In genomic region chr16:13352796-13353195, GRCh38 we compare ENCODE assay signal across 5 cellular contexts.
DNase-seq lines count a peak whose midpoint lies in the region; ATAC-seq and TF ChIP-seq lines count a peak whose summit lies in the region.
"Not testable (repeated sequence)": the region's sequence is repeated elsewhere in the genome, so short reads cannot be mapped to it uniquely, and the experiment has no call there.

No MANE protein-coding gene starts in this region.

- peak overlapping the region; percentile 42 for H3K56ac ChIP-seq in mesendoderm (ENCODE audit: low read length)

- not testable (repeated sequence) for H2BK120ac ChIP-seq in mesendoderm (ENCODE audit: low read depth, low read length)

- peaks cover 38% of the 10 kb centered on the region for H3K4me1 Mint-ChIP-seq in GM23338
- peaks cover 42% of the 10 kb centered on the region for H3K4me1 Mint-ChIP-seq in endodermal cell

- H2BK5ac ChIP-seq in mesendoderm (ENCODE audit: low read length), result not testable (repeated sequence)

- H3K36me3 ChIP-seq in GM23338 (ENCODE audit: insufficient read depth) (peaks cover 44% of the 10 kb centered on the region; the same call in 1 of the 2 replicates), HUES48 (ENCODE audit: control insufficient read depth, insufficient read depth, low read length) (peaks cover 17% of the 10 kb centered on the region), HUES64 (ENCODE audit: insufficient read depth, low read length) (peaks cover 19% of the 10 kb centered on the region)
- H3K36me3 ChIP-seq in endodermal cell (ENCODE audit: control insufficient read depth, insufficient read depth, low read length); mesendoderm (ENCODE audit: control insufficient read depth, insufficient read depth, low read length): not testable (repeated sequence)

- H3K27me3 Mint-ChIP-seq in GM23338 (ENCODE audit: insufficient read depth, low read depth, poor library complexity), result peaks cover 12% of the 10 kb centered on the region
- not testable (repeated sequence) for H3K27me3 Mint-ChIP-seq in endodermal cell (ENCODE audit: insufficient read depth)

- H2AFZ ChIP-seq in GM23338, result not testable (repeated sequence)

- not testable (repeated sequence) for H3K9ac ChIP-seq in HUES48 (ENCODE audit: low read depth, low read length); HUES64 (ENCODE audit: low read depth, low read length); endodermal cell (ENCODE audit: extremely low read depth, low read length, poor library complexity, severe bottlenecking); mesendoderm (ENCODE audit: low read length)

- not testable (repeated sequence) for H4K20me1 ChIP-seq in GM23338 (replicated peaks; ENCODE audit: insufficient read depth)

- not testable (repeated sequence) for H3K27ac Mint-ChIP-seq in GM23338, endodermal cell

- H3K9me2 ChIP-seq in GM23338 (ENCODE audit: insufficient read depth), result not testable (repeated sequence)

- peaks cover 16% of the 10 kb centered on the region for H3K4me1 ChIP-seq in GM23338 (ENCODE audit: insufficient read depth)
- H3K4me1 ChIP-seq in HUES48 (ENCODE audit: control insufficient read depth, insufficient read depth, low read length), result peaks cover 29% of the 10 kb centered on the region
- peaks cover 19% of the 10 kb centered on the region for H3K4me1 ChIP-seq in HUES64 (ENCODE audit: insufficient read depth, low read length)
- H3K4me1 ChIP-seq in endodermal cell (ENCODE audit: control insufficient read depth, insufficient read depth, low read length), result peaks cover 21% of the 10 kb centered on the region
- H3K4me1 ChIP-seq in mesendoderm (ENCODE audit: control insufficient read depth, low read depth, low read length), result peaks cover 11% of the 10 kb centered on the region

- not testable (repeated sequence) for H3K79me1 ChIP-seq in mesendoderm (ENCODE audit: low read length)

- H3K23ac ChIP-seq in mesendoderm (ENCODE audit: low read length), result not testable (repeated sequence)

- not testable (repeated sequence) for H2AK5ac ChIP-seq in mesendoderm (ENCODE audit: low read length)

- not testable (repeated sequence) for TF ChIP-seq CTCF in GM23338 (conservative IDR thresholded peaks at IDR 0.05; ENCODE audit: low read depth in 2 of 2); endodermal cell (conservative IDR thresholded peaks at IDR 0.05)

- 10% methylated on average over 7 of the region's 7 CpGs for WGBS in HUES64
- WGBS in endodermal cell (ENCODE audit: insufficient coverage in 1 of 2, insufficient read length in 1 of 2), 2 experiments, result 13 to 40% methylated on average over 5 to 7 of the region's 7 CpGs
- WGBS in mesendoderm (ENCODE audit: extremely low coverage, insufficient coverage, low lambda C conversion rate), result no CpG with 5 or more reads among the region's 7 CpGs

- not testable (repeated sequence) for H4K5ac ChIP-seq in mesendoderm (ENCODE audit: low read length)

- peak overlapping the region; percentile 71 for H3K4me3 ChIP-seq in GM23338
- not testable (repeated sequence) for H3K4me3 ChIP-seq in HUES48 (ENCODE audit: low read depth, low read length); HUES64 (ENCODE audit: low read length); endodermal cell (ENCODE audit: low read length); mesendoderm (ENCODE audit: low read length)

- H3K9me3 Mint-ChIP-seq in GM23338, result peaks cover 12% of the 10 kb centered on the region
- H3K9me3 Mint-ChIP-seq in endodermal cell, result not testable (repeated sequence)

- H3K9me3 ChIP-seq in HUES48 (ENCODE audit: control insufficient read depth, insufficient read depth, low read length); HUES64 (ENCODE audit: insufficient read depth, low read depth, low read length); endodermal cell (ENCODE audit: control insufficient read depth, low read length): not testable (repeated sequence)

- DNase-seq in GM23338 (ENCODE audit: low spot score) (peak; percentile 64), endodermal cell (peak; percentile 62), mesendoderm (peak; percentile 59)

- H3K27me3 ChIP-seq in GM23338 (ENCODE audit: insufficient read depth); HUES48 (ENCODE audit: control insufficient read depth, insufficient read depth, low read length); HUES64 (ENCODE audit: insufficient read depth, low read length); endodermal cell (ENCODE audit: control insufficient read depth, insufficient read depth, low read length, poor library complexity, severe bottlenecking); mesendoderm (ENCODE audit: insufficient read depth, low read length, poor library complexity): not testable (repeated sequence)

- H4K8ac ChIP-seq in mesendoderm (ENCODE audit: low read depth, low read length), result not testable (repeated sequence)

- H3K36me3 Mint-ChIP-seq in GM23338 (ENCODE audit: low read depth), result peaks cover 33% of the 10 kb centered on the region
- not testable (repeated sequence) for H3K36me3 Mint-ChIP-seq in endodermal cell (ENCODE audit: low read depth)

- ATAC-seq in GM23338, result peak; percentile 68

- not testable (repeated sequence) for H2BK15ac ChIP-seq in mesendoderm (replicated peaks; ENCODE audit: low read depth)

- not testable (repeated sequence) for H3K4me3 Mint-ChIP-seq in GM23338, endodermal cell

- H3F3A ChIP-seq in GM23338 (replicated peaks; ENCODE audit: low read depth), result peaks cover 21% of the 10 kb centered on the region

- peak overlapping the region; percentile 86 for H3K4me2 ChIP-seq in GM23338
- H3K4me2 ChIP-seq in mesendoderm (ENCODE audit: low read length), result not testable (repeated sequence)

- H3K79me2 ChIP-seq in GM23338 (replicated peaks; ENCODE audit: insufficient read depth), result peaks cover 35% of the 10 kb centered on the region
- not testable (repeated sequence) for H3K79me2 ChIP-seq in mesendoderm (ENCODE audit: control insufficient read depth, insufficient read depth, low read length)

- peak overlapping the region; percentile 51 for H3K18ac ChIP-seq in mesendoderm (ENCODE audit: low read length)

- H3K4ac ChIP-seq in mesendoderm (ENCODE audit: low read depth, low read length), result not testable (repeated sequence)

- H3K27ac ChIP-seq in GM23338 (ENCODE audit: low read depth), result peak overlapping the region; percentile 96
- H3K27ac ChIP-seq in HUES48 (ENCODE audit: low read depth, low read length), result peak overlapping the region; percentile 75
- peak overlapping the region; percentile 70; the same call in 1 of the 2 replicates for H3K27ac ChIP-seq in HUES64 (ENCODE audit: low read depth, low read length)
- not testable (repeated sequence) for H3K27ac ChIP-seq in endodermal cell (ENCODE audit: low read depth, low read length); mesendoderm (ENCODE audit: low read depth, low read length)

TF ChIP-seq in GM23338, 12 proteins besides CTCF, POLR2A, EP300 and RAD21:
- peak; percentile 45; the same call in 1 of the 2 replicates for TF ChIP-seq NANOG (IDR thresholded peaks at IDR 0.05; ENCODE audit: borderline replicate concordance)
- peak; percentile 38; the same call in 1 of the 2 replicates for TF ChIP-seq POLR2AphosphoS5 (IDR thresholded peaks at IDR 0.05; ENCODE audit: low read depth)
